ENCODE assay signal across 1 cellular context in genomic region chr3:169836942-169837275, GRCh38.
TF ChIP-seq lines count a peak whose summit lies in the region.

No MANE protein-coding gene starts in this region.

TF ChIP-seq in H1, 55 proteins besides CTCF, POLR2A, EP300 and RAD21:
- TF ChIP-seq, protein P1, sequence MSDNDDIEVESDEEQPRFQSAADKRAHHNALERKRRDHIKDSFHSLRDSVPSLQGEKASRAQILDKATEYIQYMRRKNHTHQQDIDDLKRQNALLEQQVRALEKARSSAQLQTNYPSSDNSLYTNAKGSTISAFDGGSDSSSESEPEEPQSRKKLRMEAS (IDR thresholded peaks at IDR 0.05) = no peak
- TF ChIP-seq MAFK (IDR thresholded peaks at IDR 0.05; ENCODE audit: low read depth, low read length) = no peak
- no peak for TF ChIP-seq SP2 (IDR thresholded peaks at IDR 0.05; ENCODE audit: low read length)
- no peak for TF ChIP-seq SP4 (IDR thresholded peaks at IDR 0.05; ENCODE audit: low read length)
- no peak for TF ChIP-seq BCL11A (IDR thresholded peaks at IDR 0.05; ENCODE audit: low read depth in 2 of 2, low read length in 2 of 2)
- TF ChIP-seq SIN3A (conservative IDR thresholded peaks at IDR 0.05 in 1 of 2, IDR thresholded peaks at IDR 0.05 in 1 of 2; ENCODE audit: low read depth in 1 of 2, low read length in 2 of 2) = no peak
- no peak for TF ChIP-seq TCF12 (IDR thresholded peaks at IDR 0.05; ENCODE audit: low read depth, low read length)
- TF ChIP-seq BACH1 (IDR thresholded peaks at IDR 0.05; ENCODE audit: low read length) = no peak
- no peak for TF ChIP-seq ASH2L (IDR thresholded peaks at IDR 0.05; ENCODE audit: low read length)
- TF ChIP-seq TEAD4 (IDR thresholded peaks at IDR 0.05; ENCODE audit: low read depth, low read length) = no peak
- no peak for TF ChIP-seq RBBP5 (IDR thresholded peaks at IDR 0.05; ENCODE audit: borderline replicate concordance, low read depth, low read length)
- TF ChIP-seq TBP (IDR thresholded peaks at IDR 0.05; ENCODE audit: low read depth, low read length) = no peak
- TF ChIP-seq KDM1A (IDR thresholded peaks at IDR 0.05; ENCODE audit: borderline replicate concordance, low read length) = no peak
- no peak for TF ChIP-seq CBX8 (IDR thresholded peaks at IDR 0.05; ENCODE audit: borderline replicate concordance, low read depth, low read length)
- TF ChIP-seq RFX5 (IDR thresholded peaks at IDR 0.05; ENCODE audit: borderline replicate concordance, low read depth, low read length) = no peak
